In genomic region chr14:34173916-34174315, GRCh38 we compare ENCODE assay signal across 9 cellular contexts.
"Had no signal": no experiment of that assay in that cellular context is flagged by ENCODE, and none has a peak within 500 bp of the region (broad histone marks: within the 10 kb centered on the region; RNA-seq: fewer than 3 reads in every experiment).

No MANE protein-coding gene starts in this region.

- ATAC-seq: GM23338, HCT116 had no signal

- DNase-seq: GM23248, GOT3, H7, H9, HCEC 1CT, HFFc6 had no signal

- H3K4me1 ChIP-seq: HAP-1 had no signal

- H3K9ac ChIP-seq: GM23248 had no signal

- H3K4me3 ChIP-seq: GM23248, GM23338, HAP-1 had no signal

- H3K27ac ChIP-seq: GM23248 had no signal

- H3K36me3 ChIP-seq: HAP-1 had no signal

- H3K9me3 ChIP-seq: HAP-1 had no signal
